8 cellular contexts compared by ENCODE assay signal in genomic region chr6:137107047-137107766, GRCh38.
DNase-seq lines count a peak whose midpoint lies in the region; ATAC-seq, FAIRE-seq and TF ChIP-seq lines count a peak whose summit lies in the region.
"Not testable (repeated sequence)": the region's sequence is repeated elsewhere in the genome, so short reads cannot be mapped to it uniquely, and the experiment has no call there.

No MANE protein-coding gene starts in this region.

- intact Hi-C loops in A673 (cut with micrococcal nuclease; ENCODE audit: unreplicated experiment); GM12878 (cut with micrococcal nuclease; ENCODE audit: unreplicated experiment); left ventricle myocardium inferior (cut with micrococcal nuclease): not testable (repeated sequence)

- not testable (repeated sequence) for TF ChIP-seq CTCF in A673 (conservative IDR thresholded peaks at IDR 0.05; ENCODE audit: low read depth, low read length); HEK293 (tag by site-specific recombination; IDR thresholded peaks at IDR 0.05); GM12878 (IDR thresholded peaks at IDR 0.05 in 2 of 3, conservative IDR thresholded peaks at IDR 0.05 in 1 of 3; ENCODE audit: control insufficient read depth in 2 of 3, extremely low read depth in 1 of 3, insufficient read depth in 1 of 3, low read depth in 3 of 3, low read length in 3 of 3); left ventricle myocardium inferior (IDR thresholded peaks at IDR 0.05; ENCODE audit: borderline replicate concordance)

- not testable (repeated sequence) for H3K79me2 ChIP-seq in GM12878 (ENCODE audit: control insufficient read depth, insufficient read depth, low read length)

- H3K27me3 ChIP-seq in A673 (replicated peaks; ENCODE audit: insufficient read depth, low read depth, low read length, poor library complexity); CD8-positive, alpha-beta memory T cell (ENCODE audit: insufficient read depth, low read length, poor library complexity, severe bottlenecking); GM12878 (replicated peaks in 1 of 2; ENCODE audit: control insufficient read depth in 2 of 2, insufficient read depth in 2 of 2, low read length in 1 of 2); left ventricle myocardium inferior (ENCODE audit: low read depth): not testable (repeated sequence)

- peak; percentile 5 for DNase-seq in A673 (ENCODE audit: low spot score)
- not testable (repeated sequence) for DNase-seq in CD8-positive, alpha-beta memory T cell; T-helper 17 cell; GM12878 (ENCODE audit: low read depth, low spot score); left ventricle myocardium inferior; naive B cell; stimulated activated naive B cell treated with anti-CD40 and anti-IgM and Interleukin-4, amounts not matched to agents 10 μg/mL and 1 μg/mL and 100 μg/mL, for 72 hours

- 71% methylated on average over 6 of the region's 6 CpGs for WGBS in GM12878 (ENCODE audit: insufficient coverage, insufficient replicate concordance, low lambda C conversion rate, missing lambda C conversion rate)

- in situ Hi-C loops in GM12878 (cut with MboI), result not testable (repeated sequence)

- H3K4me3 Mint-ChIP-seq in CD8-positive, alpha-beta memory T cell; T-helper 17 cell: not testable (repeated sequence)
- peak overlapping the region in 6 of 8 donors; percentile 10 to 84 (median 60) for H3K4me3 Mint-ChIP-seq in naive B cell
- peak overlapping the region in 1 of 2 donors; percentile 35 for H3K4me3 Mint-ChIP-seq in stimulated activated naive B cell treated with anti-CD40 and anti-IgM and Interleukin-4, amounts not matched to agents 10 μg/mL and 1 μg/mL and 100 μg/mL, for 72 hours

- not testable (repeated sequence) for ATAC-seq in T-helper 17 cell; GM12878; naive B cell (ENCODE audit: low read depth in 2 of 2); stimulated activated naive B cell treated with anti-CD40 and anti-IgM and Interleukin-4, amounts not matched to agents 10 μg/mL and 1 μg/mL and 100 μg/mL, for 72 hours (replicated peaks)

- H4K20me1 ChIP-seq in GM12878 (ENCODE audit: control insufficient read depth, insufficient read depth), result not testable (repeated sequence)

- H3K27me3 Mint-ChIP-seq in CD8-positive, alpha-beta memory T cell; T-helper 17 cell; naive B cell; stimulated activated naive B cell treated with anti-CD40 and anti-IgM and Interleukin-4, amounts not matched to agents 10 μg/mL and 1 μg/mL and 100 μg/mL, for 72 hours: not testable (repeated sequence)

- H3K36me3 Mint-ChIP-seq in CD8-positive, alpha-beta memory T cell, result peaks cover 0 to 11% (median 0%) of the 10 kb centered on the region in 3 donors
- H3K36me3 Mint-ChIP-seq in T-helper 17 cell (ENCODE audit: low read depth); naive B cell: not testable (repeated sequence)
- H3K36me3 Mint-ChIP-seq in stimulated activated naive B cell treated with anti-CD40 and anti-IgM and Interleukin-4, amounts not matched to agents 10 μg/mL and 1 μg/mL and 100 μg/mL, for 72 hours, result peaks cover 5 to 19% of the 10 kb centered on the region in 2 donors

- H3K9me3 Mint-ChIP-seq in CD8-positive, alpha-beta memory T cell; stimulated activated naive B cell treated with anti-CD40 and anti-IgM and Interleukin-4, amounts not matched to agents 10 μg/mL and 1 μg/mL and 100 μg/mL, for 72 hours: not testable (repeated sequence)
- H3K9me3 Mint-ChIP-seq in naive B cell, result peaks cover 0 to 12% (median 8%) of the 10 kb centered on the region in 7 donors

- peaks cover 31 to 43% (median 35%) of the 10 kb centered on the region in 3 donors for H3K4me1 Mint-ChIP-seq in CD8-positive, alpha-beta memory T cell
- peaks cover 26% of the 10 kb centered on the region for H3K4me1 Mint-ChIP-seq in T-helper 17 cell
- peaks cover 49 to 62% (median 59%) of the 10 kb centered on the region in 3 donors for H3K4me1 Mint-ChIP-seq in naive B cell
- H3K4me1 Mint-ChIP-seq in stimulated activated naive B cell treated with anti-CD40 and anti-IgM and Interleukin-4, amounts not matched to agents 10 μg/mL and 1 μg/mL and 100 μg/mL, for 72 hours, result peaks cover 33 to 54% of the 10 kb centered on the region in 2 donors

- not testable (repeated sequence) for H3K4me1 ChIP-seq in A673 (ENCODE audit: insufficient read depth, low read length, poor library complexity, severe bottlenecking); CD8-positive, alpha-beta memory T cell (ENCODE audit: insufficient read depth, low read length); HEK293 (ENCODE audit: control insufficient read depth, insufficient read depth, low read length)
- H3K4me1 ChIP-seq in GM12878 (ENCODE audit: control insufficient read depth, insufficient read depth, low read length) (peaks cover 52% of the 10 kb centered on the region), left ventricle myocardium inferior (peaks cover 15% of the 10 kb centered on the region)

- RAD21 ChIA-PET in GM12878 (lab: Charles Lee; ENCODE audit: unreplicated experiment), result interaction anchor here (1.2 to 5.6 kb wide), 11 partner anchors 11 to 318 kb away, joined by 3 to 126 read pairs (median 8); no protein-coding TSS in a partner anchor

- CTCF ChIA-PET in A673 (lab: Charles Lee), result not testable (repeated sequence)
- CTCF ChIA-PET in CD8-positive, alpha-beta memory T cell (lab: Charles Lee), result interaction anchor here (0.6 kb wide), 1 partner anchor 499 kb away, joined by 3 read pairs; no protein-coding TSS in a partner anchor
- CTCF ChIA-PET in HEK293 (lab: Yijun Ruan, JAX) (interaction anchor here (1.2 kb wide), 1 partner anchor 14 kb away, joined by 3 read pairs; no protein-coding TSS in a partner anchor), GM12878 (lab: Yijun Ruan, JAX) (interaction anchor here (0.6 to 3.9 kb wide), 10 partner anchors 10 to 865 kb away, joined by 3 to 46 read pairs (median 8); no protein-coding TSS in a partner anchor)

- FAIRE-seq in GM12878 (lab: Jason Lieb, UNC), result not testable (repeated sequence)

- not testable (repeated sequence) for H3K4me3 ChIP-seq in A673 (ENCODE audit: low read depth, low read length, poor library complexity, severe bottlenecking); CD8-positive, alpha-beta memory T cell (ENCODE audit: low read length); HEK293 (ENCODE audit: low read depth, low read length); GM12878; left ventricle myocardium inferior

- peak overlapping the region; percentile 53 for H3K9ac ChIP-seq in GM12878 (ENCODE audit: control insufficient read depth, insufficient read depth, low read length)

- not testable (repeated sequence) for H3K36me3 ChIP-seq in A673 (ENCODE audit: insufficient read depth, low read length, poor library complexity, severe bottlenecking); CD8-positive, alpha-beta memory T cell (ENCODE audit: insufficient read depth, low read length); HEK293 (ENCODE audit: control insufficient read depth in 2 of 2, insufficient read depth in 1 of 2, low read length in 2 of 2); GM12878 (ENCODE audit: control insufficient read depth in 2 of 2, insufficient read depth in 2 of 2, low read length in 1 of 2); left ventricle myocardium inferior

- BruUV-seq in A673 (replicated peaks; lab: Mats Ljungman, UMichigan); GM12878 (replicated peaks; lab: Mats Ljungman, UMichigan): not testable (repeated sequence)

- not testable (repeated sequence) for H3K4me2 ChIP-seq in GM12878 (ENCODE audit: control insufficient read depth, insufficient read depth)

- POLR2A ChIA-PET in A673 (lab: Charles Lee; ENCODE audit: low non-redundant PET), result interaction anchor here (0.5 kb wide), 1 partner anchor 201 kb away, joined by 3 read pairs; no protein-coding TSS in a partner anchor
- POLR2A ChIA-PET in CD8-positive, alpha-beta memory T cell (lab: Charles Lee); HEK293 (lab: Yijun Ruan, JAX): not testable (repeated sequence)
- POLR2A ChIA-PET in GM12878 (lab: Charles Lee), result interaction anchor here (0.7 to 5.2 kb wide), 6 partner anchors 13 to 64 kb away, joined by 3 to 38 read pairs (median 6); no protein-coding TSS in a partner anchor

- not testable (repeated sequence) for TF ChIP-seq RAD21 in GM12878 (IDR thresholded peaks at IDR 0.05; ENCODE audit: insufficient read depth, low read depth, low read length)

- not testable (repeated sequence) for H3K27ac ChIP-seq in A673 (ENCODE audit: low read depth, low read length, poor library complexity, severe bottlenecking); CD8-positive, alpha-beta memory T cell (ENCODE audit: low read depth, low read length); HEK293 (ENCODE audit: extremely low read depth, low read depth, low read length)
- peak overlapping the region; percentile 96 for H3K27ac ChIP-seq in GM12878 (ENCODE audit: control insufficient read depth, insufficient read depth)
- H3K27ac ChIP-seq in left ventricle myocardium inferior (replicated peaks), result peak overlapping the region; percentile 65

- H3K27ac Mint-ChIP-seq in CD8-positive, alpha-beta memory T cell, result peak overlapping the region in 5 of 8 donors; percentile 33 to 84 (median 38)
- H3K27ac Mint-ChIP-seq in T-helper 17 cell, result peak overlapping the region; percentile 64
- peak overlapping the region in 3 of 6 donors; percentile 86 to 98 (median 89) for H3K27ac Mint-ChIP-seq in naive B cell
- H3K27ac Mint-ChIP-seq in stimulated activated naive B cell treated with anti-CD40 and anti-IgM and Interleukin-4, amounts not matched to agents 10 μg/mL and 1 μg/mL and 100 μg/mL, for 72 hours, result peak overlapping the region; percentile 83

- H3K9me3 ChIP-seq in A673 (ENCODE audit: low read depth, low read length, poor library complexity, severe bottlenecking); CD8-positive, alpha-beta memory T cell (ENCODE audit: low read length); HEK293 (ENCODE audit: control insufficient read depth, insufficient read depth, low read depth, low read length); T-helper 17 cell (ENCODE audit: control insufficient read depth, low read length, poor library complexity, severe bottlenecking); left ventricle myocardium inferior (replicated peaks): not testable (repeated sequence)
- peaks cover 23% of the 10 kb centered on the region for H3K9me3 ChIP-seq in GM12878 (replicated peaks; ENCODE audit: control insufficient read depth, insufficient read depth, low read length)

- H2AFZ ChIP-seq in GM12878 (ENCODE audit: control insufficient read depth, low read depth, low read length), result peak overlapping the region; percentile 15; the same call in 1 of the 2 replicates

- not testable (repeated sequence) for TF ChIP-seq EP300 in GM12878 (IDR thresholded peaks at IDR 0.05; ENCODE audit: borderline replicate concordance in 1 of 2, control insufficient read depth in 1 of 2, low read depth in 2 of 2, low read length in 2 of 2)

- TF ChIP-seq POLR2A in GM12878 (IDR thresholded peaks at IDR 0.05; ENCODE audit: low read depth, low read length), result not testable (repeated sequence)

- SMC1A ChIA-PET in GM12878 (lab: Charles Lee; ENCODE audit: uncharacterized antibody, unreplicated experiment), result interaction anchor here (0.7 to 5.9 kb wide), 21 partner anchors 8 to 552 kb away, joined by 3 to 130 read pairs (median 8); no protein-coding TSS in a partner anchor
